In genomic region chr11:67373916-67374570, GRCh38 we compare ENCODE assay signal across 1 cellular context.
TF ChIP-seq lines count a peak whose summit lies in the region.

No MANE protein-coding gene starts in this region.

TF ChIP-seq in K562, 482 proteins besides CTCF, POLR2A, EP300 and RAD21 (continues in another document):
- TF ChIP-seq MAFG (tag; conservative IDR thresholded peaks at IDR 0.05) (peak; percentile 94), ZKSCAN8 (CRISPR knock-in tag; IDR thresholded peaks at IDR 0.05) (no peak; the same call in 1 of the 2 replicates), JUN (IDR thresholded peaks at IDR 0.05; ENCODE audit: borderline replicate concordance, low read depth, low read length) (no peak), JUN (CRISPR knock-in tag; IDR thresholded peaks at IDR 0.05; ENCODE audit: borderline replicate concordance) (peak; percentile 68; the same call in 1 of the 2 replicates), STAG1 (CRISPR knock-in tag; IDR thresholded peaks at IDR 0.05; ENCODE audit: borderline replicate concordance) (no peak), FOXA1 (IDR thresholded peaks at IDR 0.05; ENCODE audit: borderline replicate concordance) (no peak), SP2 (IDR thresholded peaks at IDR 0.05; ENCODE audit: extremely low read depth, low read depth, low read length, poor library complexity, severe bottlenecking) (no peak), KLF6 (CRISPR knock-in tag; IDR thresholded peaks at IDR 0.05; ENCODE audit: borderline replicate concordance) (no peak), MIER1 (IDR thresholded peaks at IDR 0.05; ENCODE audit: low read depth) (no peak), DACH1 (IDR thresholded peaks at IDR 0.05; ENCODE audit: partially characterized antibody) (peak; percentile 31), RBM34 (IDR thresholded peaks at IDR 0.05; ENCODE audit: borderline replicate concordance, insufficient read depth, low read length) (no peak), USF1 (CRISPR knock-in tag; IDR thresholded peaks at IDR 0.05) (peak; percentile 56), ZNF124 (CRISPR knock-in tag; IDR thresholded peaks at IDR 0.05) (no peak), GATAD2B (IDR thresholded peaks at IDR 0.05; ENCODE audit: borderline replicate concordance) (no peak), NR2F6 (CRISPR knock-in tag; IDR thresholded peaks at IDR 0.05) (no peak), CTBP1 (IDR thresholded peaks at IDR 0.05; ENCODE audit: borderline replicate concordance) (peak; percentile 69; the same call in 1 of the 2 replicates), SIN3A (IDR thresholded peaks at IDR 0.05; ENCODE audit: borderline replicate concordance in 2 of 2, control insufficient read depth in 1 of 2, low read depth in 2 of 2, low read length in 2 of 2) (no peak; a peak in 1 of 4 replicates), ZNF395 (CRISPR knock-in tag; IDR thresholded peaks at IDR 0.05) (no peak; the same call in 1 of the 2 replicates), MECOM (CRISPR knock-in tag; IDR thresholded peaks at IDR 0.05) (no peak), MAFK (IDR thresholded peaks at IDR 0.05; ENCODE audit: low read length) (peak; percentile 80), ZBED1 (IDR thresholded peaks at IDR 0.05) (0 out of 2 replicates have a peak, but pooled peaks have one; percentile 46), MYC (IDR thresholded peaks at IDR 0.05; ENCODE audit: low read depth, low read length) (peak; percentile 60; the same call in 1 of the 2 replicates), MYC (CRISPR knock-in tag; IDR thresholded peaks at IDR 0.05; ENCODE audit: borderline replicate concordance, low read depth) (no peak; the same call in 1 of the 2 replicates), ZNF175 (CRISPR knock-in tag; IDR thresholded peaks at IDR 0.05; ENCODE audit: low read depth) (peak; percentile 57; the same call in 1 of the 2 replicates), NELFE (IDR thresholded peaks at IDR 0.05; ENCODE audit: insufficient read depth, insufficient read length) (no peak), ZNF277 (CRISPR knock-in tag; IDR thresholded peaks at IDR 0.05; ENCODE audit: borderline replicate concordance) (no peak), AFF4 (CRISPR knock-in tag; IDR thresholded peaks at IDR 0.05) (no peak; the same call in 1 of the 2 replicates), CBX3 (IDR thresholded peaks at IDR 0.05; ENCODE audit: borderline replicate concordance in 1 of 2, low read length in 2 of 2) (no peak), KLF13 (tag; IDR thresholded peaks at IDR 0.05; ENCODE audit: borderline replicate concordance, low read depth) (peak; percentile 24; the same call in 1 of the 2 replicates), REST (CRISPR knock-in tag; IDR thresholded peaks at IDR 0.05; ENCODE audit: low read depth) (no peak), NCOA1 (IDR thresholded peaks at IDR 0.05; ENCODE audit: low read depth) (no peak), ZBTB43 (CRISPR knock-in tag; IDR thresholded peaks at IDR 0.05) (no peak), ZNF76 (CRISPR knock-in tag; IDR thresholded peaks at IDR 0.05; ENCODE audit: borderline replicate concordance) (no peak), HMGXB4 (CRISPR knock-in tag; IDR thresholded peaks at IDR 0.05) (no peak), SUPT5H (IDR thresholded peaks at IDR 0.05) (peak; percentile 60), ZC3H4 (CRISPR knock-in tag; IDR thresholded peaks at IDR 0.05; ENCODE audit: borderline replicate concordance) (no peak), NFRKB (IDR thresholded peaks at IDR 0.05; ENCODE audit: low read depth) (peak; percentile 74; the same call in 1 of the 2 replicates), CBX2 (IDR thresholded peaks at IDR 0.05; ENCODE audit: insufficient read depth, low read length, poor library complexity, severe bottlenecking) (no peak), ZNF699 (CRISPR knock-in tag; IDR thresholded peaks at IDR 0.05; ENCODE audit: insufficient replicate concordance) (no peak), NCOR1 (IDR thresholded peaks at IDR 0.05) (no peak), MBD2 (IDR thresholded peaks at IDR 0.05; ENCODE audit: borderline replicate concordance, low read depth) (peak; percentile 21; the same call in 1 of the 2 replicates), MLLT1 (IDR thresholded peaks at IDR 0.05) (peak in 1 of 2 experiments; percentile 31; a peak in 1 of 4 replicates), RB1 (IDR thresholded peaks at IDR 0.05; ENCODE audit: low read depth) (peak; percentile 53; the same call in 1 of the 2 replicates), ATF3 (IDR thresholded peaks at IDR 0.05) (peak; percentile 65), ATF3 (CRISPR knock-in tag; conservative IDR thresholded peaks at IDR 0.05) (no peak)
